In genomic region chr12:59115995-59116394, GRCh38 we compare ENCODE assay signal across 19 cellular contexts.
DNase-seq lines count a peak whose midpoint lies in the region; ATAC-seq and TF ChIP-seq lines count a peak whose summit lies in the region.
"Had no signal": no experiment of that assay in that cellular context is flagged by ENCODE, and none has a peak within 500 bp of the region (broad histone marks: within the 10 kb centered on the region; RNA-seq: fewer than 3 reads in every experiment).

No MANE protein-coding gene starts in this region.

- H4K8ac ChIP-seq in mesenchymal stem cell (ENCODE audit: low read length), result no peak overlapping the region

- H3K4me2 ChIP-seq in OCI-LY3 (ENCODE audit: low read length) (0 out of 2 replicates have a peak overlapping the region, but pooled peaks have one; percentile 7), mesenchymal stem cell (ENCODE audit: low read length, poor library complexity, severe bottlenecking) (no peak overlapping the region)

- no peak overlapping the region for H4K91ac ChIP-seq in mesenchymal stem cell (ENCODE audit: low read length)

- H3K79me1 ChIP-seq in mesenchymal stem cell (replicated peaks; ENCODE audit: low read length, poor library complexity, severe bottlenecking), result no peaks in the 10 kb centered on the region

- ATAC-seq in HG03354 (IDR thresholded peaks at IDR 0.05; ENCODE audit: poor library complexity, severe bottlenecking, unreplicated experiment) (no peak), HG02759 (IDR thresholded peaks at IDR 0.05; ENCODE audit: unreplicated experiment) (no peak)
- ATAC-seq: K562 had no signal

- no peaks in the 10 kb centered on the region for H3K27me3 ChIP-seq in OCI-LY3 (ENCODE audit: low read depth, low read length)
- no peaks in the 10 kb centered on the region for H3K27me3 ChIP-seq in endocrine pancreas (ENCODE audit: control insufficient read depth, insufficient read depth, low read length)
- H3K27me3 ChIP-seq in mesenchymal stem cell (ENCODE audit: control insufficient read depth in 1 of 2, insufficient read depth in 1 of 2, low read length in 2 of 2), result no peaks in the 10 kb centered on the region
- no peaks in the 10 kb centered on the region for H3K27me3 ChIP-seq in prostate gland (replicated peaks; ENCODE audit: insufficient read depth)

- no peak overlapping the region for H2BK12ac ChIP-seq in mesenchymal stem cell (ENCODE audit: low read length in 2 of 2)

- intact Hi-C loops in prostate gland (cut with DNase I), result no loop called here

- no peaks in the 10 kb centered on the region for H3K79me2 ChIP-seq in OCI-LY3 (ENCODE audit: low read length)

- in situ Hi-C loops in KBM-7 (cut with MboI; ENCODE audit: low pct_unique_long_range_greater_than_20kb, low sequenced_read_pairs), result no loop called here

- TF ChIP-seq CTCF in OCI-LY3 (IDR thresholded peaks at IDR 0.05; ENCODE audit: low read depth, low read length) (no peak), prostate gland (IDR thresholded peaks at IDR 0.05) (no peak)

- H2AFZ ChIP-seq in OCI-LY3 (ENCODE audit: low read depth, low read length) (no peak overlapping the region), mesenchymal stem cell (ENCODE audit: low read depth, low read length) (no peak overlapping the region)

- H2AK5ac ChIP-seq in mesenchymal stem cell (ENCODE audit: low read length, severe bottlenecking), result no peak overlapping the region

- H3K27ac ChIP-seq in OCI-LY3 (ENCODE audit: low read length) (no peak overlapping the region), mesenchymal stem cell (ENCODE audit: low read length, poor library complexity, severe bottlenecking) (no peak overlapping the region), prostate gland (no peak overlapping the region)
- H3K27ac ChIP-seq: SK-N-MC had no signal

- H3K9me3 ChIP-seq in OCI-LY3 (ENCODE audit: insufficient read depth, low read length) (no peaks in the 10 kb centered on the region), endocrine pancreas (ENCODE audit: control insufficient read depth, low read length) (no peaks in the 10 kb centered on the region), mesenchymal stem cell (ENCODE audit: control insufficient read depth, low read length) (no peaks in the 10 kb centered on the region), prostate gland (no peaks in the 10 kb centered on the region)

- H3K23ac ChIP-seq in mesenchymal stem cell (ENCODE audit: low read length in 2 of 2), result no peak overlapping the region

- H3K36me3 ChIP-seq in OCI-LY3 (replicated peaks; ENCODE audit: low read depth, low read length), result no peaks in the 10 kb centered on the region
- H3K36me3 ChIP-seq in endocrine pancreas (ENCODE audit: control insufficient read depth, insufficient read depth, low read length), result no peaks in the 10 kb centered on the region
- H3K36me3 ChIP-seq in mesenchymal stem cell (ENCODE audit: control insufficient read depth in 1 of 2, insufficient read depth in 2 of 2, low read depth in 1 of 2, low read length in 2 of 2), result no peaks in the 10 kb centered on the region
- H3K36me3 ChIP-seq in prostate gland, result no peaks in the 10 kb centered on the region

- no peak for TF ChIP-seq POLR2A in prostate gland (IDR thresholded peaks at IDR 0.05)

- H3K9ac ChIP-seq in OCI-LY3 (ENCODE audit: low read length), result no peak overlapping the region
- H3K9ac ChIP-seq in endocrine pancreas (ENCODE audit: control insufficient read depth, insufficient read depth, low read length), result no peak overlapping the region
- H3K9ac ChIP-seq in mesenchymal stem cell (ENCODE audit: low read length), result peak overlapping the region; percentile 56

- DNase-seq in mesenchymal stem cell (no peak), KBM-7 (no peak), prostate gland (ENCODE audit: low spot score) (no peak)
- DNase-seq: CD4-positive, CD25-positive, alpha-beta regulatory T cell; GF-D8; H7; NCI-H1092; NCI-H1436; NCI-H1930; NCI-H345; NCI-H524 treated with DMSO at 0.1 percent for 48 hours; NCI-H82; Right ventricle myocardium superior had no signal

- H3K4me1 ChIP-seq in OCI-LY3 (ENCODE audit: low read length), result peaks cover 16% of the 10 kb centered on the region
- peaks cover 9% of the 10 kb centered on the region for H3K4me1 ChIP-seq in endocrine pancreas (ENCODE audit: control insufficient read depth, insufficient read depth, low read length)
- H3K4me1 ChIP-seq in mesenchymal stem cell (ENCODE audit: control insufficient read depth, insufficient read depth, low read depth, low read length), result peaks cover 4% of the 10 kb centered on the region
- H3K4me1 ChIP-seq in prostate gland (replicated peaks), result no peaks in the 10 kb centered on the region

- H2BK15ac ChIP-seq in mesenchymal stem cell (ENCODE audit: low read depth, poor library complexity, severe bottlenecking), result no peak overlapping the region

- no peak overlapping the region for H2BK5ac ChIP-seq in mesenchymal stem cell (ENCODE audit: low read depth, low read length, poor library complexity, severe bottlenecking)

- H3K14ac ChIP-seq in mesenchymal stem cell (ENCODE audit: low read length in 2 of 2), result no peak overlapping the region

- no peak overlapping the region for H3K4ac ChIP-seq in mesenchymal stem cell (ENCODE audit: low read depth in 1 of 2, low read length in 2 of 2)

- no peak overlapping the region for H2BK120ac ChIP-seq in mesenchymal stem cell (ENCODE audit: low read depth, low read length)

- 92% methylated on average over 1 of the region's 1 CpG for WGBS in mesenchymal stem cell
- WGBS in prostate gland, result 89% methylated on average over 1 of the region's 1 CpG

- no peak overlapping the region for H3K18ac ChIP-seq in mesenchymal stem cell (ENCODE audit: low read depth in 1 of 2, low read length in 2 of 2)

- H3K4me3 ChIP-seq in OCI-LY3 (ENCODE audit: low read length) (no peak overlapping the region), endocrine pancreas (ENCODE audit: control insufficient read depth, insufficient read depth, low read length) (peak overlapping the region; percentile 19), mesenchymal stem cell (ENCODE audit: insufficient read depth in 1 of 2, low read depth in 1 of 2, low read length in 2 of 2) (peak overlapping the region in 1 of 2 experiments; percentile 48), prostate gland (no peak overlapping the region)
- H3K4me3 ChIP-seq: K562, SK-N-MC had no signal

- H4K20me1 ChIP-seq in OCI-LY3 (ENCODE audit: insufficient read depth, low read length), result no peaks in the 10 kb centered on the region
